In genomic region chr7:75798770-75799169, GRCh38 we compare ENCODE assay signal across 32 cellular contexts. TPM values are rescaled to one million over a fixed set of nuclear protein-coding genes. Genes with fewer than 3 reads are reported as not detected.
DNase-seq lines count a peak whose midpoint lies in the region; TF ChIP-seq lines count a peak whose summit lies in the region.
"Had no signal": no experiment of that assay in that cellular context is flagged by ENCODE, and none has a peak within 500 bp of the region (broad histone marks: within the 10 kb centered on the region; RNA-seq: fewer than 3 reads in every experiment).

No MANE protein-coding gene starts in this region.

- 34 to 53% methylated on average over 2 to 4 of the region's 4 CpGs for WGBS in transverse colon (ENCODE audit: low coverage in 1 of 2), 2 donors

- H3K4me3 ChIP-seq in OCI-LY3 (ENCODE audit: low read length) (no peak overlapping the region), transverse colon (no peak overlapping the region)
- H3K4me3 ChIP-seq: A549, left lung, thyroid gland had no signal

- TF ChIP-seq EP300 in transverse colon (IDR thresholded peaks at IDR 0.05; ENCODE audit: low read depth), result no peak

- no peaks in the 10 kb centered on the region for H3K9me3 Mint-ChIP-seq in dendritic cell treated with granulocyte-macrophage colony-stimulating factor and Interleukin-4, amounts not matched to agents 40 ng/mL and 50 ng/mL, for 4 days
- H3K9me3 Mint-ChIP-seq in activated T-cell treated with anti-CD3 and anti-CD28 coated beads, Interleukin-2, amount 50 U/mL, for 24 hours, result no peaks in the 10 kb centered on the region
- no peaks in the 10 kb centered on the region for H3K9me3 Mint-ChIP-seq in Calu3 (ENCODE audit: low read depth, unreplicated experiment)
- H3K9me3 Mint-ChIP-seq: activated naive CD8-positive, alpha-beta T cell treated with anti-CD3 and anti-CD28 coated beads, Interleukin-2, amount 50 U/mL, for 24 hours; activated T-cell treated with anti-CD3 and anti-CD28 coated beads, Interleukin-2, amount 50 U/mL, for 4 hours; CD8-positive, alpha-beta memory T cell; stimulated activated naive CD8-positive, alpha-beta T cell treated with anti-CD3 and anti-CD28 coated beads, Interleukin-15, amount 100 ng/mL, for 72 hours; T-helper 1 cell treated with Interleukin-12 subunit alpha and Interleukin-12 subunit beta and Interleukin-4 antibody, amounts not matched to agents 30 μg/mL and 1 μg/mL, for 36 hours had no signal

- no peaks in the 10 kb centered on the region for H3K4me1 ChIP-seq in OCI-LY3 (ENCODE audit: low read length)
- H3K4me1 ChIP-seq in transverse colon, result peaks cover 0 to 5% (median 0%) of the 10 kb centered on the region in 4 donors
- H3K4me1 ChIP-seq: A549, thyroid gland had no signal

- H3K27me3 Mint-ChIP-seq in dendritic cell treated with granulocyte-macrophage colony-stimulating factor and Interleukin-4, amounts not matched to agents 40 ng/mL and 50 ng/mL, for 4 days, result peaks cover 44% of the 10 kb centered on the region
- no peaks in the 10 kb centered on the region for H3K27me3 Mint-ChIP-seq in activated T-cell treated with anti-CD3 and anti-CD28 coated beads, Interleukin-2, amount 50 U/mL, for 24 hours
- H3K27me3 Mint-ChIP-seq in Calu3 (ENCODE audit: unreplicated experiment), result peaks cover 15% of the 10 kb centered on the region

- H3K27ac ChIP-seq in OCI-LY3 (ENCODE audit: low read length), result no peak overlapping the region
- no peak overlapping the region for H3K27ac ChIP-seq in transverse colon
- H3K27ac ChIP-seq: A549, epithelial cell of prostate, left lung, RWPE1, thyroid gland had no signal

- no TSS peak for BruUV-seq in Calu3 (replicated peaks; lab: Mats Ljungman, UMichigan)

- H3K36me3 ChIP-seq in OCI-LY3 (replicated peaks; ENCODE audit: low read depth, low read length) (no peaks in the 10 kb centered on the region), transverse colon (no peaks in the 10 kb centered on the region)
- H3K36me3 ChIP-seq: left lung, thyroid gland had no signal

- no peaks in the 10 kb centered on the region for H4K20me1 ChIP-seq in OCI-LY3 (ENCODE audit: insufficient read depth, low read length)

- H3K36me3 Mint-ChIP-seq in dendritic cell treated with granulocyte-macrophage colony-stimulating factor and Interleukin-4, amounts not matched to agents 40 ng/mL and 50 ng/mL, for 4 days (ENCODE audit: low read depth), result no peaks in the 10 kb centered on the region
- no peaks in the 10 kb centered on the region for H3K36me3 Mint-ChIP-seq in activated T-cell treated with anti-CD3 and anti-CD28 coated beads, Interleukin-2, amount 50 U/mL, for 24 hours (ENCODE audit: low read depth)
- no peaks in the 10 kb centered on the region for H3K36me3 Mint-ChIP-seq in Calu3 (ENCODE audit: insufficient read depth, unreplicated experiment)
- H3K36me3 Mint-ChIP-seq: CD8-positive, alpha-beta memory T cell had no signal

- H3K9me3 ChIP-seq in OCI-LY3 (ENCODE audit: insufficient read depth, low read length), result no peaks in the 10 kb centered on the region
- H3K9me3 ChIP-seq in transverse colon, result no peaks in the 10 kb centered on the region
- H3K9me3 ChIP-seq: A549, left lung, thyroid gland had no signal

- TF ChIP-seq POLR2A in transverse colon (IDR thresholded peaks at IDR 0.05), result no peak

- no peak overlapping the region for H3K4me2 ChIP-seq in OCI-LY3 (ENCODE audit: low read length)
- H3K4me2 ChIP-seq: A549 had no signal

- H3K4me3 Mint-ChIP-seq in dendritic cell treated with granulocyte-macrophage colony-stimulating factor and Interleukin-4, amounts not matched to agents 40 ng/mL and 50 ng/mL, for 4 days, result no peak overlapping the region
- H3K4me3 Mint-ChIP-seq in activated T-cell treated with anti-CD3 and anti-CD28 coated beads, Interleukin-2, amount 50 U/mL, for 24 hours, result no peak overlapping the region
- H3K4me3 Mint-ChIP-seq in Calu3 (ENCODE audit: low read depth, unreplicated experiment), result no peak overlapping the region
- H3K4me3 Mint-ChIP-seq: activated CD4-positive, alpha-beta T cell treated with anti-CD3 and anti-CD28 coated beads for 36 hours; activated naive CD8-positive, alpha-beta T cell treated with anti-CD3 and anti-CD28 coated beads, Interleukin-2, amount 50 U/mL, for 24 hours; activated T-cell treated with anti-CD3 and anti-CD28 coated beads, Interleukin-2, amount 50 U/mL, for 4 hours; CD8-positive, alpha-beta memory T cell; stimulated activated naive CD8-positive, alpha-beta T cell treated with anti-CD3 and anti-CD28 coated beads, Interleukin-15, amount 100 ng/mL, for 72 hours; T-helper 1 cell treated with Interleukin-12 subunit alpha and Interleukin-12 subunit beta and Interleukin-4 antibody, amounts not matched to agents 30 μg/mL and 1 μg/mL, for 36 hours had no signal

- DNase-seq in NCI-H2196 (lab: John Stamatoyannopoulos, UW; ENCODE audit: unreplicated experiment) (peak; percentile 11), NCI-H2196 treated with DMSO at 0.1 percent for 48 hours (lab: John Stamatoyannopoulos, UW; ENCODE audit: unreplicated experiment) (no peak), transverse colon (peak; percentile 32), Calu3 (no peak)
- DNase-seq in activated T-cell treated with anti-CD3 and anti-CD28 coated beads, Interleukin-2, amount 50 U/mL, for 24 hours, result no peak
- DNase-seq in stimulated activated CD4-positive, alpha-beta T cell treated with anti-CD3 and anti-CD28 coated beads, Interleukin-2, amount 100 ng/mL, for 48 hours, result no peak
- DNase-seq: activated CD4-positive, alpha-beta T cell treated with anti-CD3 and anti-CD28 coated beads for 36 hours; activated CD8-positive, alpha-beta memory T cell treated with anti-CD3 and anti-CD28 coated beads for 24 hours; activated gamma-delta T cell treated with Interleukin-2 at 50 U/mL for 16 hours; activated naive CD8-positive, alpha-beta T cell treated with anti-CD3 and anti-CD28 coated beads, Interleukin-2, amount 50 U/mL, for 24 hours; activated T-cell treated with anti-CD3 and anti-CD28 coated beads, Interleukin-2, amount 50 U/mL, for 4 hours; CD8-positive, alpha-beta memory T cell; GOT3; Kasumi-1; left lung; mesendoderm; MV-4-11; NCI-H1694 treated with DMSO at 0.1 percent for 48 hours; NCI-H524 treated with DMSO at 0.1 percent for 48 hours; stimulated activated CD4-positive, alpha-beta T cell treated with anti-CD3 and anti-CD28 coated beads, Interleukin-15, amount 100 ng/mL, for 24 hours; stimulated activated naive CD8-positive, alpha-beta T cell treated with anti-CD3 and anti-CD28 coated beads, Interleukin-15, amount 100 ng/mL, for 72 hours; thyroid gland had no signal

- H3K9ac ChIP-seq in OCI-LY3 (ENCODE audit: low read length), result no peak overlapping the region

- H3K27me3 ChIP-seq in OCI-LY3 (ENCODE audit: low read depth, low read length), result no peaks in the 10 kb centered on the region
- H3K27me3 ChIP-seq in transverse colon, result no peaks in the 10 kb centered on the region
- H3K27me3 ChIP-seq: left lung, thyroid gland had no signal

- H3K27ac Mint-ChIP-seq in dendritic cell treated with granulocyte-macrophage colony-stimulating factor and Interleukin-4, amounts not matched to agents 40 ng/mL and 50 ng/mL, for 4 days, result peak overlapping the region; percentile 57
- no peak overlapping the region for H3K27ac Mint-ChIP-seq in activated T-cell treated with anti-CD3 and anti-CD28 coated beads, Interleukin-2, amount 50 U/mL, for 24 hours
- no peak overlapping the region for H3K27ac Mint-ChIP-seq in Calu3 (ENCODE audit: unreplicated experiment)
- H3K27ac Mint-ChIP-seq: activated CD4-positive, alpha-beta T cell treated with anti-CD3 and anti-CD28 coated beads for 36 hours; activated naive CD8-positive, alpha-beta T cell treated with anti-CD3 and anti-CD28 coated beads, Interleukin-2, amount 50 U/mL, for 24 hours; CD8-positive, alpha-beta memory T cell; T-helper 1 cell treated with Interleukin-12 subunit alpha and Interleukin-12 subunit beta and Interleukin-4 antibody, amounts not matched to agents 30 μg/mL and 1 μg/mL, for 36 hours had no signal

- CTCF ChIA-PET in Calu3 (lab: Charles Lee), result no interaction called here

- TF ChIP-seq CTCF in OCI-LY3 (IDR thresholded peaks at IDR 0.05; ENCODE audit: low read depth, low read length), result 0 out of 2 replicates have a peak, but pooled peaks have one; percentile 7
- no peak for TF ChIP-seq CTCF in transverse colon (IDR thresholded peaks at IDR 0.05)
- no peak for TF ChIP-seq CTCF in Calu3 (IDR thresholded peaks at IDR 0.05; ENCODE audit: unreplicated experiment)

- in situ Hi-C loops in transverse colon (cut with MboI; ENCODE audit: low pct_ligation_motif_present in 1 of 4, low pct_unique_long_range_greater_than_20kb in 1 of 4, low sequenced_read_pairs in 3 of 4), result no loop called here

- H2AFZ ChIP-seq in OCI-LY3 (ENCODE audit: low read depth, low read length), result no peak overlapping the region

- intact Hi-C loops in dendritic cell treated with granulocyte-macrophage colony-stimulating factor and Interleukin-4, amounts not matched to agents 40 ng/mL and 50 ng/mL, for 4 days (cut with micrococcal nuclease), result loop anchor here (5.0 to 10.0 kb wide), 2 partner anchors 46 to 79 kb away; partner anchors contain the start of gene RHBDD2
- intact Hi-C loops in transverse colon (cut with DNase I; ENCODE audit: low total_unique reads), result no loop called here
- intact Hi-C loops in Calu3 (cut with micrococcal nuclease; ENCODE audit: unreplicated experiment), result no loop called here

- H3K79me2 ChIP-seq in OCI-LY3 (ENCODE audit: low read length), result no peaks in the 10 kb centered on the region

- H3K4me1 Mint-ChIP-seq in dendritic cell treated with granulocyte-macrophage colony-stimulating factor and Interleukin-4, amounts not matched to agents 40 ng/mL and 50 ng/mL, for 4 days (ENCODE audit: low read depth), result peaks cover 50% of the 10 kb centered on the region
- H3K4me1 Mint-ChIP-seq in activated T-cell treated with anti-CD3 and anti-CD28 coated beads, Interleukin-2, amount 50 U/mL, for 24 hours (ENCODE audit: low read depth), result peaks cover 1% of the 10 kb centered on the region
- H3K4me1 Mint-ChIP-seq in Calu3 (ENCODE audit: low read depth, unreplicated experiment), result no peaks in the 10 kb centered on the region
- H3K4me1 Mint-ChIP-seq: activated CD4-positive, alpha-beta T cell treated with anti-CD3 and anti-CD28 coated beads for 36 hours; activated naive CD8-positive, alpha-beta T cell treated with anti-CD3 and anti-CD28 coated beads, Interleukin-2, amount 50 U/mL, for 24 hours; CD8-positive, alpha-beta memory T cell had no signal

RNA-seq across cellular contexts. Expression of gene CCL24, which starts 14.8 kb away (rescaled TPM):
- total RNA-seq in transverse colon, result 1 to 10 TPM in 3 of 4 donors, not detected in 1; 1.8 to 6.0 (median 2.2) TPM
- total RNA-seq in Calu3 (2022), result 0.68 TPM in 1 of 2 replicates, not detected in the other
- total RNA-seq: activated CD4-positive, alpha-beta T cell treated with anti-CD3 and anti-CD28 coated beads for 36 hours; activated T-cell treated with anti-CD3 and anti-CD28 coated beads, Interleukin-2, amount 50 U/mL, for 4 hours; CD8-positive, alpha-beta memory T cell; Daoy; glomerular endothelial cell; posterior vena cava; thyroid gland had no signal

RNA-seq across cellular contexts. Expression of gene CCL26, which starts 26.8 kb away (rescaled TPM):
- total RNA-seq in transverse colon, result not detected
- not detected in 2 replicates for total RNA-seq in Calu3 (2022)
- total RNA-seq: activated T-cell treated with anti-CD3 and anti-CD28 coated beads, Interleukin-2, amount 50 U/mL, for 4 hours; CD8-positive, alpha-beta memory T cell; Daoy; glomerular endothelial cell; myocyte; thyroid gland had no signal

Comparison
In these comparisons a context has a peak if more than half of its experiments do, and no peak if none do; other contexts are left out.
1. DNase-seq: peak in NCI-H2196 (single experiment) and transverse colon (single experiment); none in NCI-H2196 treated with DMSO at 0.1 percent for 48 hours (single experiment), activated T-cell treated with anti-CD3 and anti-CD28 coated beads, Interleukin-2, amount 50 U/mL, for 24 hours (single experiment), stimulated activated CD4-positive, alpha-beta T cell treated with anti-CD3 and anti-CD28 coated beads, Interleukin-2, amount 100 ng/mL, for 48 hours (0 of 2) and Calu3 (single experiment).